ENCODE assay signal across 14 cellular contexts in the genomic region with DNA sequence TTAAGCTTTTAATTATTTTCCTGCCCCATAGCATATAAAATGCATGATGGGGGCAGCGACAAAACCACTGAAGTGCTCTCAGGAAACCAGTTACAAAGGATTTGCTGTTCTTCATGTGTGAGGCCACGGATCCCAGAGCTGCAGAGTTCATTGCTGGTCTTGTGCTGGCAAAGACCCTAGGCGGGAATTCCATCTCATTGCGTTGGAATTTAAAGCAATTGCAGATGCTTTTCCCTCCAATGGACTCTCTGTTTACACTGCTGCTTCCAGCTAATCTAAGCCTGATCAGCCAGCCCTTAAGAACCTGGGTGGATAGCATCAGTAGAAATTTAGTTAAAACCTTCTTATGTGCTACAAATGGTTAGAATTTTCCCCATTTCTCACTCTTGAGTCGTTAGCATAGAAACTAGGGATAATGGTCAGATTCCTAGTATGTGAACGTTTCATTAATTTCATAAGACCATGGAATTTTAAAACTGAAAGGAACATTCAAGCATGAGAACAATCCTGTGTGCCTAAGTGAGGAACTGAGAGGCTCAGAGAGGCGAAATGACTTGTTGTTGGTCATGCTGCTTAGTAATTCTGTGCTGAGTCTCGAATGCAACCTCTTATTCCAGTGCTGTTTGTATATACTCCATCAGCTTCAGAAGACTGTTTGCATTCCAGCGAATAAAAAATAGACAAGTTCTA. TPM values are rescaled to one million over a fixed set of nuclear protein-coding genes. Genes with fewer than 3 reads are reported as not detected.
DNase-seq lines count a peak whose midpoint lies in the region; ATAC-seq and TF ChIP-seq lines count a peak whose summit lies in the region.
"Had no signal": no experiment of that assay in that cellular context is flagged by ENCODE, and none has a peak within 500 bp of the region (broad histone marks: within the 10 kb centered on the region; RNA-seq: fewer than 3 reads in every experiment).

No MANE protein-coding gene starts in this region.

- no peak for TF ChIP-seq CTCF in fibroblast of pulmonary artery (IDR thresholded peaks at IDR 0.05; ENCODE audit: low read length, missing control alignments)

- H3K4me3 ChIP-seq in fibroblast of pulmonary artery (replicated peaks; ENCODE audit: low read depth, low read length): no peak overlapping the region
- H3K4me3 ChIP-seq in skeletal muscle cell (ENCODE audit: low read depth, low read length): no peak overlapping the region

- no peak overlapping the region for H3K4me3 Mint-ChIP-seq in T-cell
- H3K4me3 Mint-ChIP-seq: naive B cell, type B pancreatic cell had no signal

- DNase-seq in Daoy (ENCODE audit: low read depth) (peak; percentile 55), T-cell (no peak), fibroblast of pulmonary artery (ENCODE audit: low read depth) (peak; percentile 36), skeletal muscle cell (ENCODE audit: low read depth) (peak; percentile 54), NCI-H69 (lab: John Stamatoyannopoulos, UW) (no peak)
- no peak for DNase-seq in effector CD8-positive, alpha-beta T cell (lab: John Stamatoyannopoulos, UW)
- no peak for DNase-seq in activated CD4-positive, alpha-beta T cell treated with anti-CD3 and anti-CD28 coated beads for 1 hour
- DNase-seq: activated effector memory CD4-positive, alpha-beta T cell treated with Interleukin-2 at 50 U/mL for 16 hours; naive B cell; NCI-H1105; stimulated activated CD4-positive, alpha-beta T cell treated with anti-CD3 and anti-CD28 coated beads, Interleukin-2, amount 100 ng/mL, for 24 hours; WERI-Rb-1 had no signal

- ATAC-seq in T-cell (replicated peaks in 1 of 4): no peak
- ATAC-seq in HG03039 (IDR thresholded peaks at IDR 0.05; ENCODE audit: unreplicated experiment): no peak

- H3K36me3 Mint-ChIP-seq in T-cell: peaks cover 69% of the 10 kb centered on the region

- no peaks in the 10 kb centered on the region for H3K9me3 Mint-ChIP-seq in T-cell
- H3K9me3 Mint-ChIP-seq: naive B cell, type B pancreatic cell had no signal

- peak overlapping the region; percentile 75 to 89 for H3K27ac Mint-ChIP-seq in T-cell
- H3K27ac Mint-ChIP-seq: type B pancreatic cell had no signal

- CTCF ChIA-PET in T-cell (lab: Charles Lee): interaction anchor here in 1 of 2 donors (1.2 kb wide), 1 partner anchor 37 kb away, joined by 3 read pairs; no protein-coding TSS in a partner anchor

- no peaks in the 10 kb centered on the region for H3K27me3 Mint-ChIP-seq in T-cell
- H3K27me3 Mint-ChIP-seq: naive B cell, type B pancreatic cell had no signal

- H3K4me1 Mint-ChIP-seq in T-cell: peaks cover 37 to 42% (median 39%) of the 10 kb centered on the region in 3 donors

- POLR2A ChIA-PET in T-cell (lab: Charles Lee): interaction anchor here in 1 of 2 donors (0.9 kb wide), 1 partner anchor 17 kb away, joined by 14 read pairs; no protein-coding TSS in a partner anchor

RNA-seq across cellular contexts. Expression of gene ADSL, which starts 36.1 kb away (rescaled TPM):
- total RNA-seq in Daoy (2014; rRNA removed; shearing (Covaris generic)): 285 and 350 TPM in 2 replicates
- total RNA-seq in T-cell: 10 to 100 TPM; 64.0 to 84.3 (median 75.1) TPM

Comparison
In these comparisons a context has a peak if more than half of its experiments do, and no peak if none do; other contexts are left out.
1. DNase-seq: peak in Daoy (single experiment), fibroblast of pulmonary artery (single experiment) and skeletal muscle cell (single experiment); none in T-cell (0 of 34), effector CD8-positive, alpha-beta T cell (single experiment), activated CD4-positive, alpha-beta T cell treated with anti-CD3 and anti-CD28 coated beads for 1 hour (single experiment) and NCI-H69 (single experiment).